ENCODE assay signal across 8 cellular contexts in genomic region chr22:20702546-20703413, GRCh38.
A peak's percentile ranks its signal among the peaks of the same experiment; 100 is the strongest.
DNase-seq lines count a peak whose midpoint lies in the region; TF ChIP-seq lines count a peak whose summit lies in the region.
"Not testable (repeated sequence)": the region's sequence is repeated elsewhere in the genome, so short reads cannot be mapped to it uniquely, and the experiment has no call there.

No MANE protein-coding gene starts in this region.

- not testable (repeated sequence) for H3K4me1 Mint-ChIP-seq in nephron

- peak overlapping the region; percentile 62 for H3K4me3 ChIP-seq in fibroblast of pulmonary artery (replicated peaks; ENCODE audit: low read depth, low read length)

- H3K4me3 Mint-ChIP-seq in nephron = peak overlapping the region; percentile 92 to 95 (median 94)

- H3K9me3 Mint-ChIP-seq in nephron = not testable (repeated sequence)

- not testable (repeated sequence) for TF ChIP-seq CTCF in fibroblast of pulmonary artery (IDR thresholded peaks at IDR 0.05; ENCODE audit: low read length, missing control alignments); nephron (IDR thresholded peaks at IDR 0.05; ENCODE audit: unreplicated experiment in 3 of 3)

- H3K27ac Mint-ChIP-seq in nephron = peak overlapping the region; percentile 74 to 96 (median 95)

- DNase-seq in Daoy (ENCODE audit: low read depth) = peak; percentile 93
- peak; percentile 93 for DNase-seq in GOT3 (lab: John Stamatoyannopoulos, UW)
- DNase-seq in LHCN-M2 (ENCODE audit: low read depth) = peak; percentile 80
- peak; percentile 89 for DNase-seq in RKO (ENCODE audit: low spot score)
- DNase-seq in activated T-helper 1 cell treated with anti-CD3 and anti-CD28 coated beads, Interleukin-2, amount 50 U/mL, for 16 hours (ENCODE audit: low read depth in 1 of 2, low spot score in 1 of 2) = peak; percentile 95 to 97
- DNase-seq in fibroblast of pulmonary artery (ENCODE audit: low read depth) = peak; percentile 94
- DNase-seq in stimulated activated naive CD4-positive, alpha-beta T cell treated with Interleukin-2 at 50 U/mL for 16 hours (lab: John Stamatoyannopoulos, UW) = peak; percentile 94

- peaks cover 48% of the 10 kb centered on the region for H3K27me3 Mint-ChIP-seq in nephron (ENCODE audit: low read depth)

- not testable (repeated sequence) for H3K36me3 Mint-ChIP-seq in nephron (ENCODE audit: low read depth)

Comparison
In these comparisons a context has a peak if more than half of its experiments do, and no peak if none do; other contexts are left out.
1. Peak in every context shown above with its lines: DNase-seq and H3K4me3 ChIP-seq.